ENCODE assay signal across 2 cellular contexts in the genomic region with DNA sequence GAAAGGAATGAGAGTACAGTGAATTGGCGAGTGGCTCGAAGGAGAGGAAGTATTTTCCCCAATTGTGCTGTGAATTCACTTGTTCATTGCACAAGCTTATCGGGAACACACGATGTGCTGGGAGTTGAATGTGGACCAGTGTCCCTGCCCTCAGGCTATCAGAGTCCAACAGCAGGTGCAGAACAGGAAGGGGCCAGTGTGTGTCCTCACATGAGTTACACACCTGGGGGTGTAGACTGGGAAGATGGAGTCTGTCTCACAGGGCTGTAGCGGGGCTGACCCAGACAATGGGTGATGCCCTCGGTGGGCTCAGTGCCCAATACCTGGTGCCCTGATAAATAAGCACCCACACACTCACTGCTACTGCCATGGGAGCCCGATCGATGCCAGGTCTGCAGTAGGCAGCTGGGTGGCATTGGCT.
TF ChIP-seq lines count a peak whose summit lies in the region.

No MANE protein-coding gene starts in this region.

TF ChIP-seq in HEK293, 187 proteins besides CTCF, POLR2A, EP300 and RAD21:
- no peak for TF ChIP-seq ZNF292 (tag by site-specific recombination; IDR thresholded peaks at IDR 0.05; ENCODE audit: borderline replicate concordance, low read depth)
- TF ChIP-seq, protein P1, sequence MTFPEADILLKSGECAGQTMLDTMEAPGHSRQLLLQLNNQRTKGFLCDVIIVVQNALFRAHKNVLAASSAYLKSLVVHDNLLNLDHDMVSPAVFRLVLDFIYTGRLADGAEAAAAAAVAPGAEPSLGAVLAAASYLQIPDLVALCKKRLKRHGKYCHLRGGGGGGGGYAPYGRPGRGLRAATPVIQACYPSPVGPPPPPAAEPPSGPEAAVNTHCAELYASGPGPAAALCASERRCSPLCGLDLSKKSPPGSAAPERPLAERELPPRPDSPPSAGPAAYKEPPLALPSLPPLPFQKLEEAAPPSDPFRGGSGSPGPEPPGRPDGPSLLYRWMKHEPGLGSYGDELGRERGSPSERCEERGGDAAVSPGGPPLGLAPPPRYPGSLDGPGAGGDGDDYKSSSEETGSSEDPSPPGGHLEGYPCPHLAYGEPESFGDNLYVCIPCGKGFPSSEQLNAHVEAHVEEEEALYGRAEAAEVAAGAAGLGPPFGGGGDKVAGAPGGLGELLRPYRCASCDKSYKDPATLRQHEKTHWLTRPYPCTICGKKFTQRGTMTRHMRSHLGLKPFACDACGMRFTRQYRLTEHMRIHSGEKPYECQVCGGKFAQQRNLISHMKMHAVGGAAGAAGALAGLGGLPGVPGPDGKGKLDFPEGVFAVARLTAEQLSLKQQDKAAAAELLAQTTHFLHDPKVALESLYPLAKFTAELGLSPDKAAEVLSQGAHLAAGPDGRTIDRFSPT (tag by site-specific recombination; IDR thresholded peaks at IDR 0.05) = 0 out of 2 replicates have a peak, but pooled peaks have one; percentile 38

TF ChIP-seq in HepG2, 621 proteins besides CTCF, POLR2A, EP300 and RAD21:
- TF ChIP-seq ZNF317 (CRISPR knock-in tag; IDR thresholded peaks at IDR 0.05) (no peak), RFX3 (CRISPR knock-in tag; IDR thresholded peaks at IDR 0.05) (no peak), IKZF5 (CRISPR knock-in tag; IDR thresholded peaks at IDR 0.05) (no peak), ZNF451 (CRISPR knock-in tag; IDR thresholded peaks at IDR 0.05) (no peak), FOXP4 (CRISPR knock-in tag; IDR thresholded peaks at IDR 0.05) (no peak), ZNF331 (CRISPR knock-in tag; IDR thresholded peaks at IDR 0.05) (no peak), ZNF614 (CRISPR knock-in tag; IDR thresholded peaks at IDR 0.05; ENCODE audit: borderline replicate concordance) (no peak), RORA (CRISPR knock-in tag; IDR thresholded peaks at IDR 0.05) (no peak), BRD4 (CRISPR knock-in tag; IDR thresholded peaks at IDR 0.05) (0 out of 2 replicates have a peak, but pooled peaks have one; percentile 26), PAWR (CRISPR knock-in tag; IDR thresholded peaks at IDR 0.05; ENCODE audit: borderline replicate concordance) (no peak), ZNF121 (CRISPR knock-in tag; IDR thresholded peaks at IDR 0.05) (no peak), ZNF562 (CRISPR knock-in tag; IDR thresholded peaks at IDR 0.05; ENCODE audit: borderline replicate concordance) (0 out of 2 replicates have a peak, but pooled peaks have one; percentile 30), THAP8 (CRISPR knock-in tag; IDR thresholded peaks at IDR 0.05; ENCODE audit: borderline replicate concordance) (no peak), ZNF253 (CRISPR knock-in tag; IDR thresholded peaks at IDR 0.05; ENCODE audit: borderline replicate concordance) (no peak), DPF2 (CRISPR knock-in tag; IDR thresholded peaks at IDR 0.05; ENCODE audit: borderline replicate concordance, low read depth) (no peak), ZNF124 (CRISPR knock-in tag; IDR thresholded peaks at IDR 0.05) (no peak), FOSL1 (CRISPR knock-in tag; IDR thresholded peaks at IDR 0.05; ENCODE audit: borderline replicate concordance) (no peak), FOXK1 (CRISPR knock-in tag; IDR thresholded peaks at IDR 0.05; ENCODE audit: borderline replicate concordance, low read depth) (no peak), ZNF768 (CRISPR knock-in tag; IDR thresholded peaks at IDR 0.05) (peak; percentile 13; the same call in 1 of the 2 replicates)
- TF ChIP-seq, protein P2, sequence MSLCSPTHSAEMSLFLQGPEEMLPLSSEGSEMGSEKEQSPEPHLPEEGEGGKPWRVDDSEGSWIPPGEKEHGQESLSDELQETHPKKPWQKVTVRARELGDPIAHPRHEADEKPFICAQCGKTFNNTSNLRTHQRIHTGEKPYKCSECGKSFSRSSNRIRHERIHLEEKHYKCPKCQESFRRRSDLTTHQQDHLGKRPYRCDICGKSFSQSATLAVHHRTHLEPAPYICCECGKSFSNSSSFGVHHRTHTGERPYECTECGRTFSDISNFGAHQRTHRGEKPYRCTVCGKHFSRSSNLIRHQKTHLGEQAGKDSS (CRISPR knock-in tag; IDR thresholded peaks at IDR 0.05; ENCODE audit: borderline replicate concordance, low read depth) = no peak
